ENCODE assay signal across 8 cellular contexts in genomic region chr15:84981054-84981710, GRCh38. TPM values are rescaled to one million over a fixed set of nuclear protein-coding genes. Genes with fewer than 3 reads are reported as not detected.
A peak's percentile ranks its signal among the peaks of the same experiment; 100 is the strongest.
DNase-seq lines count a peak whose midpoint lies in the region; FAIRE-seq and TF ChIP-seq lines count a peak whose summit lies in the region.

No MANE protein-coding gene starts in this region.

- peaks cover 36% of the 10 kb centered on the region for H3K27me3 ChIP-seq in neutrophil

- H3K36me3 ChIP-seq in ES-I3 (ENCODE audit: insufficient read depth, low read length) (no peaks in the 10 kb centered on the region), neutrophil (no peaks in the 10 kb centered on the region)

- H3K9me3 ChIP-seq in ES-I3 (ENCODE audit: control insufficient read depth, insufficient read depth, low read length) (no peaks in the 10 kb centered on the region), neutrophil (no peaks in the 10 kb centered on the region)

- peak; percentile 87 for TF ChIP-seq CTCF in neutrophil (IDR thresholded peaks at IDR 0.05)

- H3K27ac ChIP-seq in neutrophil (peak overlapping the region; percentile 87), substantia nigra (ENCODE audit: low read depth, low read length, poor library complexity, severe bottlenecking) (peak overlapping the region; percentile 87)

- peak overlapping the region; percentile 79; the same call in 1 of the 2 replicates for H3K9ac ChIP-seq in ES-I3 (ENCODE audit: low read depth, low read length)

- H3K4me1 ChIP-seq in ES-I3 (ENCODE audit: insufficient read depth, low read length) (peaks cover 9% of the 10 kb centered on the region; the same call in 1 of the 2 replicates), neutrophil (ENCODE audit: control insufficient read depth in 1 of 2, insufficient read depth in 1 of 2, low read depth in 1 of 2, low read length in 1 of 2) (peaks cover 16 to 20% of the 10 kb centered on the region in 2 experiments)

- DNase-seq in H54 (ENCODE audit: insufficient read length, low spot score) (peak; percentile 78), LoVo (ENCODE audit: low spot score) (peak; percentile 98), frontal cortex (ENCODE audit: low spot score in 2 of 2) (peak; percentile 98 to 99), substantia nigra (lab: John Stamatoyannopoulos, UW) (peak; percentile 72 to 99 (median 91))
- peak; percentile 92 for DNase-seq in activated gamma-delta T cell treated with anti-CD3 and anti-CD28 coated beads, Interleukin-2, amount 50 U/mL, for 16 hours (ENCODE audit: low read depth)

- no peak; the same call in 1 of the 2 replicates for TF ChIP-seq POLR2A in H54 (IDR thresholded peaks at IDR 0.05; ENCODE audit: low read depth, low read length)
- TF ChIP-seq POLR2A in Raji (IDR thresholded peaks at IDR 0.05; ENCODE audit: insufficient read depth, low read depth, low read length): peak; percentile 52

- H3K4me3 ChIP-seq in neutrophil (ENCODE audit: low read depth in 1 of 2, low read length in 1 of 2): peak overlapping the region; percentile 79 to 93

- FAIRE-seq in H54 (lab: Jason Lieb, UNC): no peak
- no peak for FAIRE-seq in frontal cortex (lab: Jason Lieb, UNC)

RNA-seq across cellular contexts. Expression of gene PDE8A, which starts 0.5 kb away (rescaled TPM):
- 34.6 TPM for total RNA-seq in frontal cortex

Comparison
In these comparisons a context has a peak if more than half of its experiments do, and no peak if none do; other contexts are left out.
1. Peak in every context shown above with its lines: DNase-seq, H3K4me3 ChIP-seq and H3K27ac ChIP-seq.